ENCODE assay signal across 11 cellular contexts in the genomic region with DNA sequence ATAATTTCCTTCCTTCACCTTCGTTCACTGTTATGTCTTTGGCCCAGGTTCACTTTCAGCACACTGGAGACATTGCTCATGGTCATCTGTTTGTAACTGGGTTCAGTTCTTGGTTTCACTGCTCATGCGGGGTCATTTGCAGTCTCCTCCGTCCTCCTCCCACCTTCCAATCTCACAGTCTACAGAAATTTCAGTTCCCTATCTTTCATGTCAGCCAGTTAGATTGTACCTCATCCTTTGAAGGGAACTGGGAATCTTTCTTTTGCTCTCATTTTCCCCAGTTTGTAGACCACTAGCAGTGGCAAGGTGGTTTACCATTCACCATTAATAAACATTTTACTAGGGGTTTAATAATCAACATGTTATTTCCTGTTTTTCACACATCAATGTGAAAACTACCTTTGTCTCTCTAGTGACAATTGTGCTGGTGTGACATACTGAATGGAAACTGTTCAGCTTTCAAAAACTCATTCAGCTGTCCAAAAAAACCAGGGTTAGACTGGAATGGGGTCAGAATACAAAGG.
DNase-seq lines count a peak whose midpoint lies in the region; ATAC-seq and TF ChIP-seq lines count a peak whose summit lies in the region.
"Had no signal": no experiment of that assay in that cellular context is flagged by ENCODE, and none has a peak within 500 bp of the region (broad histone marks: within the 10 kb centered on the region; RNA-seq: fewer than 3 reads in every experiment).

No MANE protein-coding gene starts in this region.

- no peaks in the 10 kb centered on the region for H3K36me3 ChIP-seq in mucosa of descending colon (ENCODE audit: low read depth)
- H3K36me3 ChIP-seq: right lobe of liver had no signal

- TF ChIP-seq CTCF in mucosa of descending colon (IDR thresholded peaks at IDR 0.05): no peak

- peaks cover 27% of the 10 kb centered on the region for H3K36me3 Mint-ChIP-seq in T-helper 2 cell treated with Interferon-gamma antibody and Interleukin-4, amounts not matched to agents 5 μg/mL and 100 μg/mL, for 36 hours (ENCODE audit: low read depth)
- no peaks in the 10 kb centered on the region for H3K36me3 Mint-ChIP-seq in naive thymus-derived CD8-positive, alpha-beta T cell

- peak overlapping the region; percentile 16 for H3K27ac Mint-ChIP-seq in T-helper 2 cell treated with Interferon-gamma antibody and Interleukin-4, amounts not matched to agents 5 μg/mL and 100 μg/mL, for 36 hours
- peak overlapping the region in 9 of 10 donors; percentile 3 to 87 (median 67) for H3K27ac Mint-ChIP-seq in naive thymus-derived CD8-positive, alpha-beta T cell

- intact Hi-C loops in mucosa of descending colon (cut with DNase I, micrococcal nuclease): no loop called here

- peaks cover 3% of the 10 kb centered on the region for H3K9me3 Mint-ChIP-seq in T-helper 2 cell treated with Interferon-gamma antibody and Interleukin-4, amounts not matched to agents 5 μg/mL and 100 μg/mL, for 36 hours
- H3K9me3 Mint-ChIP-seq in naive thymus-derived CD8-positive, alpha-beta T cell: no peaks in the 10 kb centered on the region

- no peak for DNase-seq in T-helper 2 cell treated with Interferon-gamma antibody and Interleukin-4, amounts not matched to agents 5 μg/mL and 100 μg/mL, for 36 hours (ENCODE audit: low spot score)
- DNase-seq in T-helper 2 cell (no peak), SK-N-DZ (ENCODE audit: low spot score) (no peak), kidney tubule cell (ENCODE audit: low spot score) (no peak), mucosa of descending colon (no peak)
- DNase-seq in naive thymus-derived CD8-positive, alpha-beta T cell: no peak
- DNase-seq: 8988T, right lobe of liver had no signal

- ATAC-seq in GM21447 (IDR thresholded peaks at IDR 0.05; ENCODE audit: unreplicated experiment) (peak; percentile 79), HG03139 (IDR thresholded peaks at IDR 0.05; ENCODE audit: unreplicated experiment) (peak; percentile 66), mucosa of descending colon (no peak)
- ATAC-seq in naive thymus-derived CD8-positive, alpha-beta T cell: no peak
- ATAC-seq: right lobe of liver had no signal

- H3K4me3 Mint-ChIP-seq in T-helper 2 cell treated with Interferon-gamma antibody and Interleukin-4, amounts not matched to agents 5 μg/mL and 100 μg/mL, for 36 hours: no peak overlapping the region
- H3K4me3 Mint-ChIP-seq in naive thymus-derived CD8-positive, alpha-beta T cell: peak overlapping the region in 6 of 10 donors; percentile 5 to 59 (median 22)

- H3K9me3 ChIP-seq in mucosa of descending colon: no peaks in the 10 kb centered on the region
- H3K9me3 ChIP-seq: right lobe of liver had no signal

- POLR2A ChIA-PET in naive thymus-derived CD8-positive, alpha-beta T cell (lab: Charles Lee): interaction anchor here (1.3 kb wide), 1 partner anchor 10 kb away, joined by 3 read pairs; no protein-coding TSS in a partner anchor

- peaks cover 56% of the 10 kb centered on the region for H3K4me1 Mint-ChIP-seq in T-helper 2 cell treated with Interferon-gamma antibody and Interleukin-4, amounts not matched to agents 5 μg/mL and 100 μg/mL, for 36 hours (ENCODE audit: low read depth)
- peaks cover 37 to 85% (median 80%) of the 10 kb centered on the region in 4 donors for H3K4me1 Mint-ChIP-seq in naive thymus-derived CD8-positive, alpha-beta T cell

- no peaks in the 10 kb centered on the region for H3K4me1 ChIP-seq in mucosa of descending colon (ENCODE audit: low read depth)

- no peak overlapping the region for H3K4me3 ChIP-seq in mucosa of descending colon
- H3K4me3 ChIP-seq: lung, right lobe of liver had no signal

- no peaks in the 10 kb centered on the region for H3K27me3 Mint-ChIP-seq in T-helper 2 cell treated with Interferon-gamma antibody and Interleukin-4, amounts not matched to agents 5 μg/mL and 100 μg/mL, for 36 hours (ENCODE audit: low read depth)
- H3K27me3 Mint-ChIP-seq in naive thymus-derived CD8-positive, alpha-beta T cell: no peaks in the 10 kb centered on the region

Comparison
In these comparisons a context has a peak if more than half of its experiments do, and no peak if none do; other contexts are left out.
1. ATAC-seq: peak in GM21447 (single experiment) and HG03139 (single experiment); none in naive thymus-derived CD8-positive, alpha-beta T cell (0 of 2) and mucosa of descending colon (single experiment).